Comparison of ENCODE assay signal across 1 cellular context in genomic region chr15:90893175-90894090, GRCh38.
TF ChIP-seq lines count a peak whose summit lies in the region.

No MANE protein-coding gene starts in this region.

TF ChIP-seq in HepG2, 621 proteins besides CTCF, POLR2A, EP300 and RAD21 (continued from another document and continues in another):
- TF ChIP-seq ZNF292 (CRISPR knock-in tag; IDR thresholded peaks at IDR 0.05; ENCODE audit: borderline replicate concordance, low read depth) (no peak), BCL6 (CRISPR knock-in tag; IDR thresholded peaks at IDR 0.05) (peak; percentile 57), ZNF317 (CRISPR knock-in tag; IDR thresholded peaks at IDR 0.05) (no peak), ZZZ3 (CRISPR knock-in tag; IDR thresholded peaks at IDR 0.05; ENCODE audit: borderline replicate concordance) (no peak), STAT5B (CRISPR knock-in tag; IDR thresholded peaks at IDR 0.05) (no peak), CHD4 (IDR thresholded peaks at IDR 0.05; ENCODE audit: borderline replicate concordance, low read length) (no peak), SMARCE1 (IDR thresholded peaks at IDR 0.05; ENCODE audit: borderline replicate concordance) (no peak), MLLT10 (CRISPR knock-in tag; IDR thresholded peaks at IDR 0.05) (no peak), ZSCAN21 (CRISPR knock-in tag; IDR thresholded peaks at IDR 0.05; ENCODE audit: borderline replicate concordance) (0 out of 2 replicates have a peak, but pooled peaks have one; percentile 20), XBP1 (CRISPR knock-in tag; IDR thresholded peaks at IDR 0.05) (no peak), ZNF224 (CRISPR knock-in tag; IDR thresholded peaks at IDR 0.05) (no peak), SIX4 (CRISPR knock-in tag; IDR thresholded peaks at IDR 0.05) (no peak), ZNF609 (CRISPR knock-in tag; IDR thresholded peaks at IDR 0.05; ENCODE audit: borderline replicate concordance) (no peak), ATF7-NPFF (CRISPR knock-in tag; IDR thresholded peaks at IDR 0.05; ENCODE audit: low read depth) (no peak), HIVEP1 (CRISPR knock-in tag; IDR thresholded peaks at IDR 0.05) (0 out of 2 replicates have a peak, but pooled peaks have one; percentile 32), MED13 (CRISPR knock-in tag; IDR thresholded peaks at IDR 0.05) (no peak), ZNF7 (CRISPR knock-in tag; IDR thresholded peaks at IDR 0.05) (no peak), NR2C2 (CRISPR knock-in tag; IDR thresholded peaks at IDR 0.05; ENCODE audit: borderline replicate concordance) (no peak), BRD4 (CRISPR knock-in tag; IDR thresholded peaks at IDR 0.05) (no peak), MXD4 (CRISPR knock-in tag; IDR thresholded peaks at IDR 0.05) (no peak; the same call in 1 of the 2 replicates), BRF2 (CRISPR knock-in tag; IDR thresholded peaks at IDR 0.05) (no peak), HMGA1 (CRISPR knock-in tag; conservative IDR thresholded peaks at IDR 0.05) (no peak), SMYD3 (CRISPR knock-in tag; IDR thresholded peaks at IDR 0.05) (no peak), SALL1 (CRISPR knock-in tag; IDR thresholded peaks at IDR 0.05) (no peak; the same call in 1 of the 2 replicates), ZNF124 (CRISPR knock-in tag; IDR thresholded peaks at IDR 0.05) (0 out of 2 replicates have a peak, but pooled peaks have one; percentile 21), ZIK1 (CRISPR knock-in tag; IDR thresholded peaks at IDR 0.05; ENCODE audit: borderline replicate concordance, low read depth) (no peak), HNF4A (CRISPR knock-in tag; IDR thresholded peaks at IDR 0.05) (no peak), ATF7 (IDR thresholded peaks at IDR 0.05) (no peak), ATF7 (CRISPR knock-in tag; IDR thresholded peaks at IDR 0.05) (no peak), NR3C1 (CRISPR knock-in tag; IDR thresholded peaks at IDR 0.05) (no peak), ETV5 (CRISPR knock-in tag; IDR thresholded peaks at IDR 0.05; ENCODE audit: borderline replicate concordance) (no peak), NRL (CRISPR knock-in tag; IDR thresholded peaks at IDR 0.05; ENCODE audit: borderline replicate concordance) (no peak), KLF9 (CRISPR knock-in tag; IDR thresholded peaks at IDR 0.05; ENCODE audit: low read depth) (no peak), ZNF556 (CRISPR knock-in tag; IDR thresholded peaks at IDR 0.05; ENCODE audit: borderline replicate concordance) (no peak), JDP2 (CRISPR knock-in tag; IDR thresholded peaks at IDR 0.05; ENCODE audit: borderline replicate concordance) (no peak), FIP1L1 (IDR thresholded peaks at IDR 0.05; ENCODE audit: borderline replicate concordance, insufficient read depth, low read depth, low read length) (no peak), ZNF296 (CRISPR knock-in tag; conservative IDR thresholded peaks at IDR 0.05) (no peak)
- TF ChIP-seq, protein P1, sequence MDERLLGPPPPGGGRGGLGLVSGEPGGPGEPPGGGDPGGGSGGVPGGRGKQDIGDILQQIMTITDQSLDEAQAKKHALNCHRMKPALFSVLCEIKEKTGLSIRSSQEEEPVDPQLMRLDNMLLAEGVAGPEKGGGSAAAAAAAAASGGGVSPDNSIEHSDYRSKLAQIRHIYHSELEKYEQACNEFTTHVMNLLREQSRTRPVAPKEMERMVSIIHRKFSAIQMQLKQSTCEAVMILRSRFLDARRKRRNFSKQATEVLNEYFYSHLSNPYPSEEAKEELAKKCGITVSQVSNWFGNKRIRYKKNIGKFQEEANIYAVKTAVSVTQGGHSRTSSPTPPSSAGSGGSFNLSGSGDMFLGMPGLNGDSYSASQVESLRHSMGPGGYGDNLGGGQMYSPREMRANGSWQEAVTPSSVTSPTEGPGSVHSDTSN (CRISPR knock-in tag; IDR thresholded peaks at IDR 0.05), result no peak
- TF ChIP-seq, protein P2, sequence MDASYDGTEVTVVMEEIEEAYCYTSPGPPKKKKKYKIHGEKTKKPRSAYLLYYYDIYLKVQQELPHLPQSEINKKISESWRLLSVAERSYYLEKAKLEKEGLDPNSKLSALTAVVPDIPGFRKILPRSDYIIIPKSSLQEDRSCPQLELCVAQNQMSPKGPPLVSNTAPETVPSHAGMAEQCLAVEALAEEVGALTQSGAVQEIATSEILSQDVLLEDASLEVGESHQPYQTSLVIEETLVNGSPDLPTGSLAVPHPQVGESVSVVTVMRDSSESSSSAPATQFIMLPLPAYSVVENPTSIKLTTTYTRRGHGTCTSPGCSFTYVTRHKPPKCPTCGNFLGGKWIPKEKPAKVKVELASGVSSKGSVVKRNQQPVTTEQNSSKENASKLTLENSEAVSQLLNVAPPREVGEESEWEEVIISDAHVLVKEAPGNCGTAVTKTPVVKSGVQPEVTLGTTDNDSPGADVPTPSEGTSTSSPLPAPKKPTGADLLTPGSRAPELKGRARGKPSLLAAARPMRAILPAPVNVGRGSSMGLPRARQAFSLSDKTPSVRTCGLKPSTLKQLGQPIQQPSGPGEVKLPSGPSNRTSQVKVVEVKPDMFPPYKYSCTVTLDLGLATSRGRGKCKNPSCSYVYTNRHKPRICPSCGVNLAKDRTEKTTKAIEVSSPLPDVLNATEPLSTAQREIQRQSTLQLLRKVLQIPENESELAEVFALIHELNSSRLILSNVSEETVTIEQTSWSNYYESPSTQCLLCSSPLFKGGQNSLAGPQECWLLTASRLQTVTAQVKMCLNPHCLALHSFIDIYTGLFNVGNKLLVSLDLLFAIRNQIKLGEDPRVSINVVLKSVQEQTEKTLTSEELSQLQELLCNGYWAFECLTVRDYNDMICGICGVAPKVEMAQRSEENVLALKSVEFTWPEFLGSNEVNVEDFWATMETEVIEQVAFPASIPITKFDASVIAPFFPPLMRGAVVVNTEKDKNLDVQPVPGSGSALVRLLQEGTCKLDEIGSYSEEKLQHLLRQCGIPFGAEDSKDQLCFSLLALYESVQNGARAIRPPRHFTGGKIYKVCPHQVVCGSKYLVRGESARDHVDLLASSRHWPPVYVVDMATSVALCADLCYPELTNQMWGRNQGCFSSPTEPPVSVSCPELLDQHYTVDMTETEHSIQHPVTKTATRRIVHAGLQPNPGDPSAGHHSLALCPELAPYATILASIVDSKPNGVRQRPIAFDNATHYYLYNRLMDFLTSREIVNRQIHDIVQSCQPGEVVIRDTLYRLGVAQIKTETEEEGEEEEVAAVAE (CRISPR knock-in tag; IDR thresholded peaks at IDR 0.05; ENCODE audit: borderline replicate concordance), result no peak
- TF ChIP-seq, protein P3, sequence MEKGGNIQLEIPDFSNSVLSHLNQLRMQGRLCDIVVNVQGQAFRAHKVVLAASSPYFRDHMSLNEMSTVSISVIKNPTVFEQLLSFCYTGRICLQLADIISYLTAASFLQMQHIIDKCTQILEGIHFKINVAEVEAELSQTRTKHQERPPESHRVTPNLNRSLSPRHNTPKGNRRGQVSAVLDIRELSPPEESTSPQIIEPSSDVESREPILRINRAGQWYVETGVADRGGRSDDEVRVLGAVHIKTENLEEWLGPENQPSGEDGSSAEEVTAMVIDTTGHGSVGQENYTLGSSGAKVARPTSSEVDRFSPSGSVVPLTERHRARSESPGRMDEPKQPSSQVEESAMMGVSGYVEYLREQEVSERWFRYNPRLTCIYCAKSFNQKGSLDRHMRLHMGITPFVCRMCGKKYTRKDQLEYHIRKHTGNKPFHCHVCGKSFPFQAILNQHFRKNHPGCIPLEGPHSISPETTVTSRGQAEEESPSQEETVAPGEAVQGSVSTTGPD (CRISPR knock-in tag; IDR thresholded peaks at IDR 0.05), result no peak
- TF ChIP-seq, protein P4, sequence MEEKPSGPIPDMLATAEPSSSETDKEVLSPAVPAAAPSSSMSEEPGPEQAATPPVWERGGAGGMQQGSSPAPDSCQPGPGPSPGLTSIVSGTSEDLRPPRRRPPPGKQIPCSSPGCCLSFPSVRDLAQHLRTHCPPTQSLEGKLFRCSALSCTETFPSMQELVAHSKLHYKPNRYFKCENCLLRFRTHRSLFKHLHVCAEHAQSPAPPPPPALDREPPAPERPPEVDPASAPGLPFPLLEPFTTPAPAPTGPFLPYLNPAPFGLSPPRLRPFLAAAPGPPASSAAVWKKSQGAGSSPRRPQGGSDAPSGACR (CRISPR knock-in tag; IDR thresholded peaks at IDR 0.05), result 0 out of 2 replicates have a peak, but pooled peaks have one; percentile 39
- TF ChIP-seq, protein P5, sequence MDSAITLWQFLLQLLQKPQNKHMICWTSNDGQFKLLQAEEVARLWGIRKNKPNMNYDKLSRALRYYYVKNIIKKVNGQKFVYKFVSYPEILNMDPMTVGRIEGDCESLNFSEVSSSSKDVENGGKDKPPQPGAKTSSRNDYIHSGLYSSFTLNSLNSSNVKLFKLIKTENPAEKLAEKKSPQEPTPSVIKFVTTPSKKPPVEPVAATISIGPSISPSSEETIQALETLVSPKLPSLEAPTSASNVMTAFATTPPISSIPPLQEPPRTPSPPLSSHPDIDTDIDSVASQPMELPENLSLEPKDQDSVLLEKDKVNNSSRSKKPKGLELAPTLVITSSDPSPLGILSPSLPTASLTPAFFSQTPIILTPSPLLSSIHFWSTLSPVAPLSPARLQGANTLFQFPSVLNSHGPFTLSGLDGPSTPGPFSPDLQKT (CRISPR knock-in tag; IDR thresholded peaks at IDR 0.05; ENCODE audit: borderline replicate concordance), result no peak
- TF ChIP-seq, protein P6, sequence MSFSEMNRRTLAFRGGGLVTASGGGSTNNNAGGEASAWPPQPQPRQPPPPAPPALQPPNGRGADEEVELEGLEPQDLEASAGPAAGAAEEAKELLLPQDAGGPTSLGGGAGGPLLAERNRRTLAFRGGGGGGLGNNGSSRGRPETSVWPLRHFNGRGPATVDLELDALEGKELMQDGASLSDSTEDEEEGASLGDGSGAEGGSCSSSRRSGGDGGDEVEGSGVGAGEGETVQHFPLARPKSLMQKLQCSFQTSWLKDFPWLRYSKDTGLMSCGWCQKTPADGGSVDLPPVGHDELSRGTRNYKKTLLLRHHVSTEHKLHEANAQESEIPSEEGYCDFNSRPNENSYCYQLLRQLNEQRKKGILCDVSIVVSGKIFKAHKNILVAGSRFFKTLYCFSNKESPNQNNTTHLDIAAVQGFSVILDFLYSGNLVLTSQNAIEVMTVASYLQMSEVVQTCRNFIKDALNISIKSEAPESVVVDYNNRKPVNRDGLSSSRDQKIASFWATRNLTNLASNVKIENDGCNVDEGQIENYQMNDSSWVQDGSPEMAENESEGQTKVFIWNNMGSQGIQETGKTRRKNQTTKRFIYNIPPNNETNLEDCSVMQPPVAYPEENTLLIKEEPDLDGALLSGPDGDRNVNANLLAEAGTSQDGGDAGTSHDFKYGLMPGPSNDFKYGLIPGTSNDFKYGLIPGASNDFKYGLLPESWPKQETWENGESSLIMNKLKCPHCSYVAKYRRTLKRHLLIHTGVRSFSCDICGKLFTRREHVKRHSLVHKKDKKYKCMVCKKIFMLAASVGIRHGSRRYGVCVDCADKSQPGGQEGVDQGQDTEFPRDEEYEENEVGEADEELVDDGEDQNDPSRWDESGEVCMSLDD (CRISPR knock-in tag; IDR thresholded peaks at IDR 0.05; ENCODE audit: borderline replicate concordance), result no peak
- TF ChIP-seq, protein P7, sequence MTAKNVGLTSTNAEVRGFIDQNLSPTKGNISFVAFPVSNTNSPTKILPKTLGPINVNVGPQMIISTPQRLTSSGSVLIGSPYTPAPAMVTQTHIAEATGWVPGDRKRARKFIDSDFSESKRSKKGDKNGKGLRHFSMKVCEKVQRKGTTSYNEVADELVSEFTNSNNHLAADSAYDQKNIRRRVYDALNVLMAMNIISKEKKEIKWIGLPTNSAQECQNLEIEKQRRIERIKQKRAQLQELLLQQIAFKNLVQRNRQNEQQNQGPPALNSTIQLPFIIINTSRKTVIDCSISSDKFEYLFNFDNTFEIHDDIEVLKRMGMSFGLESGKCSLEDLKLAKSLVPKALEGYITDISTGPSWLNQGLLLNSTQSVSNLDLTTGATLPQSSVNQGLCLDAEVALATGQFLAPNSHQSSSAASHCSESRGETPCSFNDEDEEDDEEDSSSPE (CRISPR knock-in tag; IDR thresholded peaks at IDR 0.05), result 0 out of 2 replicates have a peak, but pooled peaks have one; percentile 21
